ENCODE assay signal across 8 cellular contexts in genomic region chr21:37675202-37675801, GRCh38.
DNase-seq lines count a peak whose midpoint lies in the region; ATAC-seq and TF ChIP-seq lines count a peak whose summit lies in the region.

No MANE protein-coding gene starts in this region.

- H3K36me3 ChIP-seq in neutrophil, result no peaks in the 10 kb centered on the region
- H3K36me3 ChIP-seq in tibial artery, result no peaks in the 10 kb centered on the region

- H3K9me3 Mint-ChIP-seq in activated T-helper 1 cell treated with anti-CD3 and anti-CD28 coated beads, Interleukin-12 subunit alpha, Interleukin-12 subunit beta, Interleukin-2, Interleukin-4 antibody, amounts not matched to agents 30 ng/mL and 10 ng/mL and 1 ng/mL, durations not matched to agents 14 hours and 24 hours and 36 hours, result no peaks in the 10 kb centered on the region

- H3K27me3 Mint-ChIP-seq in activated T-helper 1 cell treated with anti-CD3 and anti-CD28 coated beads, Interleukin-12 subunit alpha, Interleukin-12 subunit beta, Interleukin-2, Interleukin-4 antibody, amounts not matched to agents 30 ng/mL and 10 ng/mL and 1 ng/mL, durations not matched to agents 14 hours and 24 hours and 36 hours (ENCODE audit: insufficient read depth), result peaks cover 4% of the 10 kb centered on the region

- peaks cover 51% of the 10 kb centered on the region for H3K27me3 ChIP-seq in neutrophil
- H3K27me3 ChIP-seq in tibial artery, result peaks cover 0 to 22% of the 10 kb centered on the region in 2 donors

- intact Hi-C loops in activated T-helper 1 cell treated with anti-CD3 and anti-CD28 coated beads, Interleukin-12 subunit alpha, Interleukin-12 subunit beta, Interleukin-2, Interleukin-4 antibody, amounts not matched to agents 30 ng/mL and 10 ng/mL and 1 ng/mL, durations not matched to agents 14 hours and 24 hours and 36 hours (cut with micrococcal nuclease), result no loop called here
- intact Hi-C loops in tibial artery (cut with DNase I; ENCODE audit: low total_unique reads), result no loop called here

- H3K4me3 Mint-ChIP-seq in activated T-helper 1 cell treated with anti-CD3 and anti-CD28 coated beads, Interleukin-12 subunit alpha, Interleukin-12 subunit beta, Interleukin-2, Interleukin-4 antibody, amounts not matched to agents 30 ng/mL and 10 ng/mL and 1 ng/mL, durations not matched to agents 14 hours and 24 hours and 36 hours, result no peak overlapping the region

- ATAC-seq in HG03095 (IDR thresholded peaks at IDR 0.05; ENCODE audit: unreplicated experiment), result no peak

- H3K4me3 ChIP-seq in fibroblast of villous mesenchyme (ENCODE audit: low read depth, low read length) (no peak overlapping the region), neutrophil (ENCODE audit: low read depth in 1 of 2, low read length in 1 of 2) (no peak overlapping the region), tibial artery (peak overlapping the region in 1 of 2 donors; percentile 36)

- peak; percentile 89 for TF ChIP-seq CTCF in fibroblast of villous mesenchyme (IDR thresholded peaks at IDR 0.05; ENCODE audit: insufficient read depth, low read depth, low read length)
- peak; percentile 68 for TF ChIP-seq CTCF in neutrophil (IDR thresholded peaks at IDR 0.05)
- peak; percentile 77 to 96 for TF ChIP-seq CTCF in tibial artery (IDR thresholded peaks at IDR 0.05)

- no peaks in the 10 kb centered on the region for H3K4me1 Mint-ChIP-seq in activated T-helper 1 cell treated with anti-CD3 and anti-CD28 coated beads, Interleukin-12 subunit alpha, Interleukin-12 subunit beta, Interleukin-2, Interleukin-4 antibody, amounts not matched to agents 30 ng/mL and 10 ng/mL and 1 ng/mL, durations not matched to agents 14 hours and 24 hours and 36 hours (ENCODE audit: low read depth)

- no peaks in the 10 kb centered on the region for H3K36me3 Mint-ChIP-seq in activated T-helper 1 cell treated with anti-CD3 and anti-CD28 coated beads, Interleukin-12 subunit alpha, Interleukin-12 subunit beta, Interleukin-2, Interleukin-4 antibody, amounts not matched to agents 30 ng/mL and 10 ng/mL and 1 ng/mL, durations not matched to agents 14 hours and 24 hours and 36 hours (ENCODE audit: low read depth)

- H3K27ac Mint-ChIP-seq in activated T-helper 1 cell treated with anti-CD3 and anti-CD28 coated beads, Interleukin-12 subunit alpha, Interleukin-12 subunit beta, Interleukin-2, Interleukin-4 antibody, amounts not matched to agents 30 ng/mL and 10 ng/mL and 1 ng/mL, durations not matched to agents 14 hours and 24 hours and 36 hours, result no peak overlapping the region

- DNase-seq in AG08396 (ENCODE audit: low spot score) (peak; percentile 71), HCEC 1CT (peak; percentile 7), NOMO-1 treated with DMSO at 0.1 percent for 48 hours (lab: John Stamatoyannopoulos, UW; ENCODE audit: unreplicated experiment) (peak; percentile 19), fibroblast of villous mesenchyme (ENCODE audit: low read depth) (peak; percentile 50), tibial artery (no peak)
- DNase-seq in activated T-helper 1 cell treated with anti-CD3 and anti-CD28 coated beads, Interleukin-12 subunit alpha, Interleukin-12 subunit beta, Interleukin-2, Interleukin-4 antibody, amounts not matched to agents 30 ng/mL and 10 ng/mL and 1 ng/mL, durations not matched to agents 14 hours and 24 hours and 36 hours (ENCODE audit: low spot score), result peak; percentile 37

- no peaks in the 10 kb centered on the region for H3K4me1 ChIP-seq in neutrophil (ENCODE audit: control insufficient read depth in 1 of 2, insufficient read depth in 1 of 2, low read depth in 1 of 2, low read length in 1 of 2)
- H3K4me1 ChIP-seq in tibial artery, result peaks cover 0 to 8% (median 2%) of the 10 kb centered on the region in 4 donors

- H3K27ac ChIP-seq in neutrophil (no peak overlapping the region), tibial artery (no peak overlapping the region)

- H3K9me3 ChIP-seq in neutrophil (no peaks in the 10 kb centered on the region), tibial artery (no peaks in the 10 kb centered on the region)

Comparison
In these comparisons a context has a peak if more than half of its experiments do, and no peak if none do; other contexts are left out.
1. DNase-seq: peak in AG08396 (single experiment), HCEC 1CT (single experiment), NOMO-1 treated with DMSO at 0.1 percent for 48 hours (single experiment), activated T-helper 1 cell treated with anti-CD3 and anti-CD28 coated beads, Interleukin-12 subunit alpha, Interleukin-12 subunit beta, Interleukin-2, Interleukin-4 antibody, amounts not matched to agents 30 ng/mL and 10 ng/mL and 1 ng/mL, durations not matched to agents 14 hours and 24 hours and 36 hours (single experiment) and fibroblast of villous mesenchyme (single experiment); none in tibial artery (0 of 2).
2. Peak in every context shown above with its lines, with median percentiles within 50 percentile points of each other: CTCF ChIP-seq.